Comparison of ENCODE assay signal across 24 cellular contexts in the genomic region with DNA sequence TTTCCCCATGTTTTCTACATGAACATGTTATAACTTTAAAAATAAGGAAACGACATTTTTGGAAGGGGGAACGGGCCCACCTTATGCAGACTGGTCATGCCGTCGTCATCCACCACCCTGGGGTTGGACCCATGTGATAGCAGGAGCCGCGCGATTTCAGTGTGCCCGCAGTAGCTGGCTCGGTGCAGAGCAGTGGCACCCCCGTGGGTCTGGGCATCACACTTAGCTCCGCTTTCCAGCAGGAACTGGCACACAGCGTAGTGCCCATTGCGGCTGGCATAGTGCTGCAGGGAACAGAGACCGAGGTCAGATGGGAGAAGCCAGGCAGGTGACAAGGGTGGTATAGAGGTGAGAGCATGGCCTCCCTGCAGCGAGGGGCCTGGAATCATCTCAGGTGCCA. TPM values are rescaled to one million over a fixed set of nuclear protein-coding genes. Genes with fewer than 3 reads are reported as not detected.
A peak's percentile ranks its signal among the peaks of the same experiment; 100 is the strongest.
DNase-seq lines count a peak whose midpoint lies in the region; ATAC-seq, FAIRE-seq and TF ChIP-seq lines count a peak whose summit lies in the region.
"Had no signal": no experiment of that assay in that cellular context is flagged by ENCODE, and none has a peak within 500 bp of the region (broad histone marks: within the 10 kb centered on the region; RNA-seq: fewer than 3 reads in every experiment).

No MANE protein-coding gene starts in this region.

- H3K4me1 ChIP-seq in kidney (ENCODE audit: control insufficient read depth in 1 of 2, insufficient read depth in 1 of 2, low read depth in 1 of 2, low read length in 2 of 2) (peaks cover 5 to 7% of the 10 kb centered on the region in 2 donors), neuronal stem cell (ENCODE audit: control insufficient read depth in 2 of 2, insufficient read depth in 1 of 2, low read depth in 1 of 2, low read length in 2 of 2) (peaks cover 7 to 11% of the 10 kb centered on the region in 2 donors)

- H3K27me3 ChIP-seq in neuronal stem cell (ENCODE audit: control insufficient read depth in 3 of 3, insufficient read depth in 3 of 3, low read depth in 1 of 3, low read length in 3 of 3): no peaks in the 10 kb centered on the region
- H3K27me3 ChIP-seq: BLaER1 had no signal

- intact Hi-C loops in kidney (cut with DNase I) (no loop called here), Right ventricle myocardium inferior (cut with DNase I) (no loop called here)

- H3K18ac ChIP-seq in neuronal stem cell (ENCODE audit: low read length): no peak overlapping the region

- H3K4me2 ChIP-seq in neuronal stem cell (ENCODE audit: insufficient read depth, low read length, poor library complexity, severe bottlenecking): no peak overlapping the region
- H3K4me2 ChIP-seq: BLaER1, GM23338 had no signal

- H2BK5ac ChIP-seq in neuronal stem cell (ENCODE audit: low read length): no peak overlapping the region

- H2AFZ ChIP-seq in neuronal stem cell (ENCODE audit: low read length): no peak overlapping the region
- H2AFZ ChIP-seq: GM23338 had no signal

- peaks cover 5% of the 10 kb centered on the region for H3K79me1 ChIP-seq in neuronal stem cell (ENCODE audit: low read depth, low read length)

- no peak overlapping the region for H3K4me3 ChIP-seq in kidney (ENCODE audit: low read length in 2 of 2)
- H3K4me3 ChIP-seq in neuronal stem cell (ENCODE audit: low read length in 2 of 2): no peak overlapping the region
- H3K4me3 ChIP-seq: BLaER1, GM23338 had no signal

- WGBS in neuronal stem cell (ENCODE audit: extremely low coverage in 2 of 2, insufficient read length in 2 of 2, insufficient replicate concordance in 1 of 2), 2 donors: no CpG with 5 or more reads among the region's 15 CpGs

- no peak overlapping the region for H2BK120ac ChIP-seq in neuronal stem cell (ENCODE audit: low read depth, low read length)

- H3K36me3 ChIP-seq in kidney (ENCODE audit: control insufficient read depth in 1 of 2, insufficient read depth in 2 of 2, low read length in 2 of 2) (peaks cover 16 to 27% of the 10 kb centered on the region in 2 donors), neuronal stem cell (replicated peaks in 1 of 2; ENCODE audit: control insufficient read depth in 2 of 2, insufficient read depth in 2 of 2, low read length in 2 of 2) (peaks cover 16 to 53% of the 10 kb centered on the region in 2 donors)

- H3K9ac ChIP-seq in kidney (ENCODE audit: low read length in 2 of 2) (no peak overlapping the region), neuronal stem cell (ENCODE audit: low read depth, low read length, poor library complexity) (no peak overlapping the region)
- H3K9ac ChIP-seq: BLaER1 had no signal

- peak overlapping the region; percentile 22 for H3K23ac ChIP-seq in neuronal stem cell (ENCODE audit: low read depth, low read length, poor library complexity)

- no peak overlapping the region for H3K4ac ChIP-seq in neuronal stem cell (ENCODE audit: low read length)

- H2BK12ac ChIP-seq in neuronal stem cell (ENCODE audit: low read length): no peak overlapping the region

- no peak for FAIRE-seq in kidney (lab: Jason Lieb, UNC)
- FAIRE-seq: A204.1, GM12891, GM18507 had no signal

- H3K27ac ChIP-seq in kidney (ENCODE audit: low read depth in 2 of 2, low read length in 2 of 2) (no peak overlapping the region), neuronal stem cell (replicated peaks; ENCODE audit: low read length) (no peak overlapping the region)
- H3K27ac ChIP-seq: 22Rv1, BLaER1, C4-2B had no signal

- no peak overlapping the region for H2BK15ac ChIP-seq in neuronal stem cell (ENCODE audit: low read length)

- no peak for TF ChIP-seq CTCF in kidney (IDR thresholded peaks at IDR 0.05; ENCODE audit: borderline replicate concordance, extremely low read depth, insufficient read depth)

- ATAC-seq in activated CD4-positive, CD25-positive, alpha-beta regulatory T cell treated with anti-CD3 and anti-CD28 coated beads, Interleukin-2, amount 50 U/mL, for 24 hours: no peak
- ATAC-seq in Right ventricle myocardium inferior: no peak
- ATAC-seq: CD8-positive, alpha-beta T cell; GM23338; HCT116 had no signal

- DNase-seq in activated CD4-positive, CD25-positive, alpha-beta regulatory T cell treated with anti-CD3 and anti-CD28 coated beads, Interleukin-2, amount 50 U/mL, for 72 hours: peak; percentile 26
- peak; percentile 34 to 64 for DNase-seq in cerebellar nuclear complex (lab: John Stamatoyannopoulos, UW)
- peak; percentile 69 for DNase-seq in kidney
- no peak for DNase-seq in neuronal stem cell (ENCODE audit: low spot score)
- DNase-seq in DMS53 treated with DMSO at 0.1 percent for 48 hours (lab: John Stamatoyannopoulos, UW; ENCODE audit: unreplicated experiment): no peak
- no peak for DNase-seq in putamen (ENCODE audit: low spot score)
- DNase-seq in Right ventricle myocardium inferior (ENCODE audit: missing footprints): no peak
- DNase-seq: Caco-2; CD4-positive, CD25-positive, alpha-beta regulatory T cell; CD8-positive, alpha-beta T cell; DMS153; DMS79; EL; GF-D8; H9 had no signal

- no peaks in the 10 kb centered on the region for H3K9me3 ChIP-seq in kidney (ENCODE audit: control insufficient read depth in 1 of 2, low read length in 2 of 2)
- H3K9me3 ChIP-seq in neuronal stem cell (replicated peaks in 1 of 2; ENCODE audit: control insufficient read depth in 2 of 2, insufficient read depth in 1 of 2, low read depth in 1 of 2, low read length in 2 of 2): no peaks in the 10 kb centered on the region
- H3K9me3 ChIP-seq: BLaER1, Caco-2 had no signal

- H4K8ac ChIP-seq in neuronal stem cell (ENCODE audit: low read depth, low read length): no peak overlapping the region

- no peak overlapping the region for H3K14ac ChIP-seq in neuronal stem cell (ENCODE audit: low read length)

- no peak overlapping the region for H2AK5ac ChIP-seq in neuronal stem cell (ENCODE audit: low read depth, low read length)

- H4K91ac ChIP-seq in neuronal stem cell (ENCODE audit: low read depth, low read length, poor library complexity): no peak overlapping the region

RNA-seq across cellular contexts. Expression of gene ANKRD39, which starts 4.5 kb away (rescaled TPM):
- 10.8 TPM for total RNA-seq in kidney
- polyA plus RNA-seq in kidney (ENCODE audit: insufficient read depth, low read depth, low replicate concordance): 19.2 TPM
- 10.5 TPM for polyA plus RNA-seq in neuronal stem cell (2013, experiment 1 of 2)
- polyA plus RNA-seq in neuronal stem cell (2013, experiment 2 of 2): 9.7 TPM
- total RNA-seq in Right ventricle myocardium inferior: 17.4 TPM

RNA-seq across cellular contexts. Expression of gene ANKRD23, which starts 9.5 kb away (rescaled TPM):
- 4.0 TPM for total RNA-seq in kidney
- polyA plus RNA-seq in kidney (ENCODE audit: insufficient read depth, low read depth, low replicate concordance): 1.6 TPM
- polyA plus RNA-seq in neuronal stem cell (2013, experiment 1 of 2): 2.3 TPM
- polyA plus RNA-seq in neuronal stem cell (2013, experiment 2 of 2): 1.9 TPM
- 12.7 TPM for total RNA-seq in Right ventricle myocardium inferior

RNA-seq across cellular contexts. Expression of gene SEMA4C, which starts 16.6 kb away (rescaled TPM):
- 44.6 TPM for total RNA-seq in kidney
- polyA plus RNA-seq in kidney (ENCODE audit: insufficient read depth, low read depth, low replicate concordance): 11.1 TPM
- 40.1 TPM for polyA plus RNA-seq in neuronal stem cell (2013, experiment 1 of 2)
- 39.2 TPM for polyA plus RNA-seq in neuronal stem cell (2013, experiment 2 of 2)
- total RNA-seq in Right ventricle myocardium inferior: 22.7 TPM

RNA-seq across cellular contexts. Expression of gene CNNM3, which starts 37.3 kb away (rescaled TPM):
- 26.1 TPM for total RNA-seq in kidney
- polyA plus RNA-seq in kidney (ENCODE audit: insufficient read depth, low read depth, low replicate concordance): 6.9 TPM
- 13.3 TPM for polyA plus RNA-seq in neuronal stem cell (2013, experiment 1 of 2)
- 13.5 TPM for polyA plus RNA-seq in neuronal stem cell (2013, experiment 2 of 2)
- 13.3 TPM for total RNA-seq in Right ventricle myocardium inferior

Comparison
In these comparisons a context has a peak if more than half of its experiments do, and no peak if none do; other contexts are left out.
1. DNase-seq: peak in activated CD4-positive, CD25-positive, alpha-beta regulatory T cell treated with anti-CD3 and anti-CD28 coated beads, Interleukin-2, amount 50 U/mL, for 72 hours (single experiment), cerebellar nuclear complex (2 of 2) and kidney (single experiment); none in neuronal stem cell (single experiment), DMS53 treated with DMSO at 0.1 percent for 48 hours (single experiment), putamen (single experiment) and Right ventricle myocardium inferior (single experiment).